In the genomic region with DNA sequence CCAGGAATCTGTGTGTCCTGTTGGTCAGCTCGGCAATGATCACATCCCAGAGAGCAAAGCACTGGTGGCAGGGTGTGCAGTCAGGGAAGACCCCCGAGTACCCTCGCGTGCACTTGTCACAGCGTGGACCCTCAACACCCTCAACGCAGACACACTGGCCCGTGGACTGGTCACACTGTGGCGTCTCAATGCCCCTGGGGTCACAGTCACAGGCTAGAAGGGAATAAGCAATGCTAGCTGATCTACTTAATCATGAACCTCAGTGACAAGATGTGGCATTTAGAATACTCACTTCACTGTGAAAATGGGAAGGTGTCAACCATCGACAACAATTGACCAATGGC, we compare ENCODE assay signal across 13 cellular contexts. TPM values are rescaled to one million over a fixed set of nuclear protein-coding genes. Genes with fewer than 3 reads are reported as not detected.
DNase-seq lines count a peak whose midpoint lies in the region; ATAC-seq and TF ChIP-seq lines count a peak whose summit lies in the region.
"Had no signal": no experiment of that assay in that cellular context is flagged by ENCODE, and none has a peak within 500 bp of the region (broad histone marks: within the 10 kb centered on the region; RNA-seq: fewer than 3 reads in every experiment).

No MANE protein-coding gene starts in this region.

- no peak for DNase-seq in Right ventricle myocardium inferior (ENCODE audit: missing footprints)
- DNase-seq in Right ventricle myocardium superior: no peak
- no peak for DNase-seq in psoas muscle
- no peak for DNase-seq in vagina (ENCODE audit: extremely low spot score in 2 of 2)
- DNase-seq in Kasumi-1 (lab: John Stamatoyannopoulos, UW): no peak
- no peak for DNase-seq in iPS-NIHi11 (ENCODE audit: low spot score)
- DNase-seq: activated CD8-positive, alpha-beta memory T cell treated with anti-CD3 and anti-CD28 coated beads for 24 hours; activated gamma-delta T cell; NCI-H1105; NCI-H510A had no signal

- H3K27ac ChIP-seq in gastroesophageal sphincter (peak overlapping the region; percentile 35 to 89 (median 84)), psoas muscle (peak overlapping the region; percentile 43), vagina (peak overlapping the region; percentile 65)
- H3K27ac ChIP-seq: cardiac muscle cell had no signal

- WGBS in gastroesophageal sphincter (ENCODE audit: low coverage in 1 of 2), 2 donors: 71 to 92% methylated on average over 1 to 4 of the region's 9 CpGs
- WGBS in psoas muscle, 3 donors: 87 to 91% (median 89%) methylated on average over 9 of the region's 9 CpGs

- no peaks in the 10 kb centered on the region for H3K27me3 ChIP-seq in gastroesophageal sphincter
- no peaks in the 10 kb centered on the region for H3K27me3 ChIP-seq in psoas muscle (ENCODE audit: insufficient read depth in 3 of 3, low read length in 2 of 3)
- H3K27me3 ChIP-seq in vagina: no peaks in the 10 kb centered on the region
- H3K27me3 ChIP-seq: cardiac muscle cell had no signal

- H3K4me1 ChIP-seq in gastroesophageal sphincter (peaks cover 28 to 50% (median 32%) of the 10 kb centered on the region in 3 donors), psoas muscle (peaks cover 36% of the 10 kb centered on the region), vagina (peaks cover 37% of the 10 kb centered on the region)

- ATAC-seq in Right ventricle myocardium inferior (peak; percentile 8), Right ventricle myocardium superior (ENCODE audit: poor library complexity) (no peak), gastroesophageal sphincter (no peak), psoas muscle (peak in 2 of 4 donors; percentile 11 to 16), GM21515 (IDR thresholded peaks at IDR 0.05; ENCODE audit: unreplicated experiment) (no peak)

- H3K9me3 ChIP-seq in gastroesophageal sphincter: no peaks in the 10 kb centered on the region
- no peaks in the 10 kb centered on the region for H3K9me3 ChIP-seq in psoas muscle
- no peaks in the 10 kb centered on the region for H3K9me3 ChIP-seq in vagina

- TF ChIP-seq EP300 in gastroesophageal sphincter (IDR thresholded peaks at IDR 0.05): no peak

- intact Hi-C loops in Right ventricle myocardium inferior (cut with DNase I): loop anchor here (2.0 kb wide), 1 partner anchor 79 kb away; no protein-coding TSS in a partner anchor
- intact Hi-C loops in Right ventricle myocardium superior (cut with DNase I): loop anchor here (10.0 kb wide), 1 partner anchor 205 kb away; no protein-coding TSS in a partner anchor
- intact Hi-C loops in psoas muscle (cut with DNase I): no loop called here
- intact Hi-C loops in vagina (cut with DNase I): loop anchor here (10.0 kb wide), 1 partner anchor 65 kb away; the partner anchor contains the start of gene LAMB1

- H3K4me3 ChIP-seq in gastroesophageal sphincter: no peak overlapping the region
- H3K4me3 ChIP-seq in psoas muscle: no peak overlapping the region
- H3K4me3 ChIP-seq in vagina: no peak overlapping the region
- H3K4me3 ChIP-seq: cardiac muscle cell had no signal

- H3K36me3 ChIP-seq in gastroesophageal sphincter: peaks cover 0 to 45% of the 10 kb centered on the region in 2 donors
- peaks cover 11 to 56% of the 10 kb centered on the region in 2 donors for H3K36me3 ChIP-seq in psoas muscle (ENCODE audit: insufficient read depth in 1 of 2, low read depth in 1 of 2)
- no peaks in the 10 kb centered on the region for H3K36me3 ChIP-seq in vagina
- H3K36me3 ChIP-seq: cardiac muscle cell had no signal

- TF ChIP-seq CTCF in gastroesophageal sphincter (IDR thresholded peaks at IDR 0.05): no peak
- TF ChIP-seq CTCF in psoas muscle (IDR thresholded peaks at IDR 0.05): no peak
- no peak for TF ChIP-seq CTCF in vagina (IDR thresholded peaks at IDR 0.05)

- no peak for TF ChIP-seq POLR2A in gastroesophageal sphincter (IDR thresholded peaks at IDR 0.05)
- TF ChIP-seq POLR2A in vagina (IDR thresholded peaks at IDR 0.05): no peak

RNA-seq across cellular contexts. Expression of gene DLD, which starts 49.1 kb away (rescaled TPM):
- total RNA-seq in Right ventricle myocardium inferior: 288 TPM
- 318 TPM for total RNA-seq in Right ventricle myocardium superior
- 100 to 1,000 TPM in 3 of 4 donors, 10 to 100 TPM in 1; 79.3 to 246 (median 148) TPM for total RNA-seq in gastroesophageal sphincter
- 100 to 1,000 TPM; 148 to 219 (median 161) TPM for total RNA-seq in psoas muscle
- polyA plus RNA-seq in psoas muscle: 100 to 1,000 TPM; 136 to 284 (median 183) TPM
- 67.8 TPM for total RNA-seq in vagina

Comparison
In these comparisons a context has a peak if more than half of its experiments do, and no peak if none do; other contexts are left out.
1. intact Hi-C loops: an anchor here in Right ventricle myocardium inferior (2.0 kb wide), Right ventricle myocardium superior (10.0 kb wide) and vagina (10.0 kb wide); none called in psoas muscle.